In the genomic region with DNA sequence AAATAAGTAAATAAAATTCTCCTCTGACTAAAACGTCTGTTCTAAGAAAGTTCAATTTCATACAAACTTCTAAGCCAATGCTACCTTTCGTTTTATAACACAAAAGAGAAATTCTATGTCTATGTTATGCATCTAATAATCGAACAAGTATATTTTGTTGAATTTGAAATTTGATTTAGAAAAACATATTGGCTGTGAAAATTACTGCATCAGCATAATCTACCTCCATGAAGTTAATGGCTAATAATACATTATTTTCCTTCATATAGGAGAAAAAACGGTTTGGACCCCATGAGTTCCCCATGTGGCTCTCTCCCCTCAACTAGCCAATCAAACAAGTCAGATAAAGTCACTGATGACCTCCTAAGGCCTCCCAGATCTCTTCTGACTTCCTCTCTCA, we compare ENCODE assay signal across 11 cellular contexts.
"Had no signal": no experiment of that assay in that cellular context is flagged by ENCODE, and none has a peak within 500 bp of the region (broad histone marks: within the 10 kb centered on the region; RNA-seq: fewer than 3 reads in every experiment).

No MANE protein-coding gene starts in this region.

- H3K27ac ChIP-seq: GM23248 had no signal

- H3K9me3 Mint-ChIP-seq: GM23338, H9 had no signal

- ATAC-seq: GM23338, HCT116 had no signal

- H3K36me3 ChIP-seq: HAP-1 had no signal

- H3K9me3 ChIP-seq: HAP-1 had no signal

- H3K4me1 Mint-ChIP-seq: GM23338 had no signal

- H3K4me3 ChIP-seq: GM23248, GM23338, HAP-1 had no signal

- H2AFZ ChIP-seq: GM23248, GM23338 had no signal

- H3K4me3 Mint-ChIP-seq: GM23338, H9, HFFc6 had no signal

- H3K4me2 ChIP-seq: GM23338 had no signal

- H3K9ac ChIP-seq: GM23248 had no signal

- FAIRE-seq: H1, H54 had no signal

- DNase-seq: GM23248, GOT3, H7, H9, HCEC 1CT, HFFc6 had no signal

- H3K27ac Mint-ChIP-seq: GM23338, H9, HFFc6 had no signal
